ENCODE assay signal across 1 cellular context in the genomic region with DNA sequence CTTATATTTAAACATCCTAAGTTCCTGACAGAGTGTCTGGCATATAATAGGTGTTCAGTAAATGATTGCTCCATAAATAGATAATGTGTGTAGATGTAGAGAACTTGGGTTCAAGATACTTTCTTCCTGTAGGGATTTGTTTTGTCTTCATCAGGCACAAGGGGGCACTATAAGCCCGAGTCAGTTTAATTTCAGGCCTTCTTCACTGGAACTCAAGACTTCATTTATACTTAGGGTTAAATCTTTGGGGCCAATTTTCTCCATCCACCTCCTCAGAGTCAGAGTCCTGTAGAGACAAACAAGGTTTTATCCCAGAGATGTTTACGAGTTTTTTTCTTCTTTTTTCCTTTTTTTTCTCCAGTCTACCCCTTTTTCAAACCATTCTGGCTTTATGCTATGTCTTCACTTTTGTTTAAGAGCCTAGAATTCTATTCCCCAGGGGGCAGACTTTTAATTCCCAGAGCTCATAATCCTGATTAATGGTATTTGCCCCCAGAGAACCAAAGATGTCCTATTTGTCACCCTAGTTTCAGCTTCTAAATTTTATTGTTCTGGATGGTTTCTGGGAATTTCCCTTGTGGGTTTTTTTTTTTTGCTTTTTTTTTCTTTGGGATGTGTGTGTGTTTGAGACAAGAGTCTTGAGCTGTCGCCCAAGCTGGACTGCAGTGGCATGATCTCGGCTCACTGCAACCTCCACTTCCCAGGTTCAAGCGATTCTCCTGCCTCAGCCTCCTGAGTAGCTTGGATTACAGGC.
TF ChIP-seq lines count a peak whose summit lies in the region.

No MANE protein-coding gene starts in this region.

TF ChIP-seq in WTC11, 78 proteins besides CTCF, POLR2A, EP300 and RAD21 (continued from another document):
- TF ChIP-seq, protein P1, sequence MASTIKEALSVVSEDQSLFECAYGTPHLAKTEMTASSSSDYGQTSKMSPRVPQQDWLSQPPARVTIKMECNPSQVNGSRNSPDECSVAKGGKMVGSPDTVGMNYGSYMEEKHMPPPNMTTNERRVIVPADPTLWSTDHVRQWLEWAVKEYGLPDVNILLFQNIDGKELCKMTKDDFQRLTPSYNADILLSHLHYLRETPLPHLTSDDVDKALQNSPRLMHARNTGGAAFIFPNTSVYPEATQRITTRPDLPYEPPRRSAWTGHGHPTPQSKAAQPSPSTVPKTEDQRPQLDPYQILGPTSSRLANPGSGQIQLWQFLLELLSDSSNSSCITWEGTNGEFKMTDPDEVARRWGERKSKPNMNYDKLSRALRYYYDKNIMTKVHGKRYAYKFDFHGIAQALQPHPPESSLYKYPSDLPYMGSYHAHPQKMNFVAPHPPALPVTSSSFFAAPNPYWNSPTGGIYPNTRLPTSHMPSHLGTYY (CRISPR knock-in tag; IDR thresholded peaks at IDR 0.05), result no peak
- TF ChIP-seq CREM (CRISPR knock-in tag; IDR thresholded peaks at IDR 0.05), result no peak
- no peak for TF ChIP-seq SOX15 (CRISPR knock-in tag; IDR thresholded peaks at IDR 0.05)
- TF ChIP-seq ETV6 (CRISPR knock-in tag; IDR thresholded peaks at IDR 0.05), result no peak
- TF ChIP-seq, protein P2, sequence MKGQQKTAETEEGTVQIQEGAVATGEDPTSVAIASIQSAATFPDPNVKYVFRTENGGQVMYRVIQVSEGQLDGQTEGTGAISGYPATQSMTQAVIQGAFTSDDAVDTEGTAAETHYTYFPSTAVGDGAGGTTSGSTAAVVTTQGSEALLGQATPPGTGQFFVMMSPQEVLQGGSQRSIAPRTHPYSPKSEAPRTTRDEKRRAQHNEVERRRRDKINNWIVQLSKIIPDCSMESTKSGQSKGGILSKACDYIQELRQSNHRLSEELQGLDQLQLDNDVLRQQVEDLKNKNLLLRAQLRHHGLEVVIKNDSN (CRISPR knock-in tag; IDR thresholded peaks at IDR 0.05), result no peak
- TF ChIP-seq ZNF396 (CRISPR knock-in tag; IDR thresholded peaks at IDR 0.05; ENCODE audit: borderline replicate concordance), result no peak
- no peak for TF ChIP-seq FOXK1 (CRISPR knock-in tag; IDR thresholded peaks at IDR 0.05)
